In genomic region chr2:127146820-127147502, GRCh38 we compare ENCODE assay signal across 16 cellular contexts. TPM values are rescaled to one million over a fixed set of nuclear protein-coding genes. Genes with fewer than 3 reads are reported as not detected.
DNase-seq lines count a peak whose midpoint lies in the region; ATAC-seq and TF ChIP-seq lines count a peak whose summit lies in the region.
"Had no signal": no experiment of that assay in that cellular context is flagged by ENCODE, and none has a peak within 500 bp of the region (broad histone marks: within the 10 kb centered on the region; RNA-seq: fewer than 3 reads in every experiment).

No MANE protein-coding gene starts in this region.

- peaks cover 0 to 5% (median 0%) of the 10 kb centered on the region in 7 donors for H3K27me3 ChIP-seq in heart right ventricle
- H3K27me3 ChIP-seq: right lobe of liver, transverse colon had no signal

- no peak overlapping the region for H3K4me3 ChIP-seq in heart right ventricle
- H3K4me3 ChIP-seq: right lobe of liver, transverse colon had no signal

- intact Hi-C loops in heart right ventricle (cut with DNase I) = no loop called here
- intact Hi-C loops in Right ventricle myocardium inferior (cut with DNase I) = no loop called here

- no peaks in the 10 kb centered on the region for H3K36me3 ChIP-seq in heart right ventricle
- H3K36me3 ChIP-seq: right lobe of liver, transverse colon had no signal

- DNase-seq in heart right ventricle = no peak
- DNase-seq in Right ventricle myocardium inferior (ENCODE audit: missing footprints) = no peak
- DNase-seq in caudate nucleus (lab: John Stamatoyannopoulos, UW) = no peak
- DNase-seq in mesenteric fat pad (ENCODE audit: low spot score) = peak; percentile 51
- DNase-seq in activated gamma-delta T cell (lab: John Stamatoyannopoulos, UW) = no peak
- DNase-seq in activated CD4-positive, CD25-positive, alpha-beta regulatory T cell (lab: John Stamatoyannopoulos, UW) = no peak
- no peak for DNase-seq in NOMO-1 treated with dmso at 0.1 percent for 144 hours (lab: John Stamatoyannopoulos, UW; ENCODE audit: unreplicated experiment)
- DNase-seq: activated naive CD4-positive, alpha-beta T cell treated with anti-CD3 and anti-CD28 coated beads, Interleukin-2, amount 10 ng/mL, durations not matched to agents 7 days and 5 days; effector memory CD8-positive, alpha-beta T cell; MV-4-11; NCI-H748 treated with DMSO at 0.1 percent for 48 hours; right lobe of liver; stimulated activated CD4-positive, alpha-beta T cell treated with anti-CD3 and anti-CD28 coated beads, Interleukin-4, amount 100 ng/mL, for 24 hours; transverse colon had no signal

- H3K4me1 ChIP-seq in heart right ventricle = peaks cover 0 to 40% (median 26%) of the 10 kb centered on the region in 9 donors
- H3K4me1 ChIP-seq: right lobe of liver had no signal

- peaks cover 0 to 13% (median 2%) of the 10 kb centered on the region in 11 donors for H3K9me3 ChIP-seq in heart right ventricle
- H3K9me3 ChIP-seq: right lobe of liver had no signal

- TF ChIP-seq CTCF in heart right ventricle (IDR thresholded peaks at IDR 0.05) = no peak

- 55 to 71% methylated on average over 10 of the region's 10 CpGs for WGBS in heart right ventricle, 2 donors

- peak in 7 of 8 donors; percentile 28 to 58 (median 42) for ATAC-seq in heart right ventricle
- no peak for ATAC-seq in Right ventricle myocardium inferior
- ATAC-seq in GM21786 (IDR thresholded peaks at IDR 0.05; ENCODE audit: unreplicated experiment) = no peak
- ATAC-seq: activated CD4-positive, CD25-positive, alpha-beta regulatory T cell treated with anti-CD3 and anti-CD28 coated beads, Interleukin-2, amount 50 U/mL, for 24 hours; effector memory CD8-positive, alpha-beta T cell; right lobe of liver had no signal

- H3K27ac ChIP-seq in heart right ventricle = no peak overlapping the region
- peak overlapping the region; percentile 92 for H3K27ac ChIP-seq in caudate nucleus (ENCODE audit: low read depth, low read length)
- H3K27ac ChIP-seq: right lobe of liver, transverse colon had no signal

RNA-seq across cellular contexts. Expression of gene BIN1, which starts 40.0 kb away (rescaled TPM):
- total RNA-seq in heart right ventricle (10 to 100 TPM; 11.9 to 21.7 (median 16.5) TPM), Right ventricle myocardium inferior (17.9 TPM), mesenteric fat pad (87.0 TPM)
- polyA plus RNA-seq in heart right ventricle = 10 to 100 TPM in 1 of 2 donors, 1 to 10 TPM in 1; 8.4 to 10.9 TPM

Comparison
In these comparisons a context has a peak if more than half of its experiments do, and no peak if none do; other contexts are left out.
1. ATAC-seq: peak in heart right ventricle (7 of 8); none in Right ventricle myocardium inferior (single experiment) and GM21786 (single experiment).